9 cellular contexts compared by ENCODE assay signal in genomic region chr6:624979-625378, GRCh38. TPM values are rescaled to one million over a fixed set of nuclear protein-coding genes. Genes with fewer than 3 reads are reported as not detected.
DNase-seq lines count a peak whose midpoint lies in the region; ATAC-seq and TF ChIP-seq lines count a peak whose summit lies in the region.
"Had no signal": no experiment of that assay in that cellular context is flagged by ENCODE, and none has a peak within 500 bp of the region (broad histone marks: within the 10 kb centered on the region; RNA-seq: fewer than 3 reads in every experiment).

No MANE protein-coding gene starts in this region.

- no peaks in the 10 kb centered on the region for H4K20me1 ChIP-seq in PC-3 (ENCODE audit: low read length)

- H3K9me3 ChIP-seq in PC-3 (ENCODE audit: low read length), result no peaks in the 10 kb centered on the region

- H3K27me3 ChIP-seq in PC-3 (ENCODE audit: low read length) (no peaks in the 10 kb centered on the region), foreskin keratinocyte (no peaks in the 10 kb centered on the region)

- no peaks in the 10 kb centered on the region for H3F3A ChIP-seq in PC-3 (ENCODE audit: low read length, unreplicated experiment)

- peak; percentile 39; the same call in 1 of the 2 replicates for TF ChIP-seq CTCF in PC-3 (conservative IDR thresholded peaks at IDR 0.05; ENCODE audit: low read depth, low read length)
- TF ChIP-seq CTCF in foreskin keratinocyte (conservative IDR thresholded peaks at IDR 0.05), result peak; percentile 14
- peak; percentile 11 for TF ChIP-seq CTCF in retinal pigment epithelial cell (conservative IDR thresholded peaks at IDR 0.05; ENCODE audit: low read depth, low read length)

- intact Hi-C loops in PC-3 (cut with micrococcal nuclease), result no loop called here

- CTCF ChIA-PET in PC-3 (lab: Charles Lee), result interaction anchor here (0.5 to 0.6 kb wide), 2 partner anchors 97 to 288 kb away, joined by 3 to 5 read pairs; no protein-coding TSS in a partner anchor

- no peak overlapping the region for H3K4me2 ChIP-seq in PC-3 (ENCODE audit: low read length)

- peak; percentile 40; the same call in 1 of the 2 replicates for ATAC-seq in PC-3
- no peak for ATAC-seq in foreskin keratinocyte
- ATAC-seq in GM18873 (IDR thresholded peaks at IDR 0.05; ENCODE audit: low FRiP score, unreplicated experiment), result no peak
- ATAC-seq: stimulated activated effector memory CD8-positive, alpha-beta T cell treated with anti-CD3 and anti-CD28 coated beads, Interleukin-12 subunit alpha, Interleukin-12 subunit beta, amount 100 ng/mL, for 72 hours had no signal

- no peaks in the 10 kb centered on the region for H3K9me2 ChIP-seq in PC-3 (replicated peaks; ENCODE audit: low read length)

- H2AFZ ChIP-seq in PC-3 (ENCODE audit: low read length), result no peak overlapping the region

- peak; percentile 3 to 46 (median 8) for DNase-seq in NCI-H1417 (lab: John Stamatoyannopoulos, UW)
- DNase-seq in NCI-H1417 treated with DMSO at 0.1 percent for 48 hours (lab: John Stamatoyannopoulos, UW), result no peak
- DNase-seq in PC-3, result peak; percentile 9
- DNase-seq in foreskin keratinocyte, result no peak
- no peak for DNase-seq in retinal pigment epithelial cell (ENCODE audit: low read depth)
- no peak for DNase-seq in NCI-H2171 treated with DMSO at 0.1 percent for 48 hours (lab: John Stamatoyannopoulos, UW)
- DNase-seq in mesenteric fat pad (ENCODE audit: low spot score), result no peak

- H3K4me1 ChIP-seq in PC-3 (ENCODE audit: insufficient read depth, low read length), result no peaks in the 10 kb centered on the region; the same call in 1 of the 2 replicates
- no peaks in the 10 kb centered on the region for H3K4me1 ChIP-seq in foreskin keratinocyte

- no TSS peak for BruUV-seq in PC-3 (replicated peaks; lab: Mats Ljungman, UMichigan)

- H3K79me2 ChIP-seq in PC-3 (ENCODE audit: low read length), result no peaks in the 10 kb centered on the region

- H3K4me3 ChIP-seq in PC-3 (ENCODE audit: low read length), result no peak overlapping the region
- no peak overlapping the region for H3K4me3 ChIP-seq in retinal pigment epithelial cell (ENCODE audit: low read length)

- H3K27ac ChIP-seq in PC-3 (ENCODE audit: low read length), result no peak overlapping the region
- no peak overlapping the region for H3K27ac ChIP-seq in foreskin keratinocyte

- POLR2A ChIA-PET in PC-3 (lab: Charles Lee; ENCODE audit: unreplicated experiment), result no interaction called here

- peaks cover 3% of the 10 kb centered on the region; the same call in 1 of the 2 replicates for H3K36me3 ChIP-seq in PC-3 (ENCODE audit: low read depth, low read length)

- no peak overlapping the region for H3K9ac ChIP-seq in PC-3 (ENCODE audit: low read length)

RNA-seq across cellular contexts. Expression of gene HUS1B, which starts 31.9 kb away (rescaled TPM):
- 3.1 and 4.2 TPM in 2 replicates for total RNA-seq in PC-3 (2014; rRNA removed)
- 0.18 and 0.31 TPM in 2 replicates for total RNA-seq in foreskin keratinocyte
- 0.06 TPM in 1 of 2 replicates, not detected in the other for polyA plus RNA-seq in foreskin keratinocyte
- total RNA-seq in mesenteric fat pad, result 0.77 TPM

Comparison
In these comparisons a context has a peak if more than half of its experiments do, and no peak if none do; other contexts are left out.
1. DNase-seq: peak in NCI-H1417 (3 of 3) and PC-3 (single experiment); none in NCI-H1417 treated with DMSO at 0.1 percent for 48 hours (single experiment), foreskin keratinocyte (0 of 2), retinal pigment epithelial cell (single experiment), NCI-H2171 treated with DMSO at 0.1 percent for 48 hours (single experiment) and mesenteric fat pad (single experiment).
2. Peak in every context shown above with its lines, with median percentiles within 50 percentile points of each other: CTCF ChIP-seq.